8 cellular contexts compared by ENCODE assay signal in genomic region chr16:3960049-3960809, GRCh38.
DNase-seq lines count a peak whose midpoint lies in the region; ATAC-seq, FAIRE-seq and TF ChIP-seq lines count a peak whose summit lies in the region.

No MANE protein-coding gene starts in this region.

- no peak overlapping the region for H2AK5ac ChIP-seq in mesenchymal stem cell (ENCODE audit: low read length, severe bottlenecking)

- no peak for FAIRE-seq in astrocyte (lab: Jason Lieb, UNC)

- TF ChIP-seq CTCF in heart left ventricle (IDR thresholded peaks at IDR 0.05) (no peak), astrocyte (IDR thresholded peaks at IDR 0.05; ENCODE audit: insufficient read depth, low read depth, low read length) (no peak), SK-N-SH (IDR thresholded peaks at IDR 0.05) (no peak)

- ATAC-seq in heart left ventricle: peak in 2 of 4 donors; percentile 13 to 22
- ATAC-seq in Right ventricle myocardium inferior: no peak
- no peak for ATAC-seq in HG03139 (IDR thresholded peaks at IDR 0.05; ENCODE audit: unreplicated experiment)

- H2AFZ ChIP-seq in astrocyte (ENCODE audit: low read depth, low read length) (no peak overlapping the region), mesenchymal stem cell (ENCODE audit: low read depth, low read length) (no peak overlapping the region), SK-N-SH (ENCODE audit: low read depth) (no peak overlapping the region)

- H3K27me3 ChIP-seq in heart left ventricle (no peaks in the 10 kb centered on the region), astrocyte (ENCODE audit: insufficient read depth, low read length) (peaks cover 11% of the 10 kb centered on the region), mesenchymal stem cell (ENCODE audit: control insufficient read depth in 1 of 2, insufficient read depth in 1 of 2, low read length in 2 of 2) (peaks cover 0 to 4% of the 10 kb centered on the region in 2 experiments), SK-N-SH (ENCODE audit: insufficient read depth) (peaks cover 5% of the 10 kb centered on the region)

- peaks cover 2% of the 10 kb centered on the region for H3K27me3 Mint-ChIP-seq in astrocyte (ENCODE audit: low read depth, unreplicated experiment)

- H4K20me1 ChIP-seq in astrocyte (ENCODE audit: insufficient read depth, low read length): no peaks in the 10 kb centered on the region
- H4K20me1 ChIP-seq in SK-N-SH (ENCODE audit: insufficient read depth): no peaks in the 10 kb centered on the region

- H3K79me2 ChIP-seq in astrocyte (ENCODE audit: insufficient read depth, low read length) (no peaks in the 10 kb centered on the region), SK-N-SH (ENCODE audit: insufficient read depth) (no peaks in the 10 kb centered on the region)

- H2BK12ac ChIP-seq in mesenchymal stem cell (ENCODE audit: low read length in 2 of 2): no peak overlapping the region

- intact Hi-C loops in heart left ventricle (cut with DNase I): loop anchor here in 1 of 10 donors (1.0 kb wide), 1 partner anchor 21 kb away; no protein-coding TSS in a partner anchor
- intact Hi-C loops in Right ventricle myocardium inferior (cut with DNase I): no loop called here

- no peak for TF ChIP-seq EP300 in SK-N-SH (IDR thresholded peaks at IDR 0.05; ENCODE audit: borderline replicate concordance in 1 of 2, low read depth in 1 of 2, low read length in 1 of 2)

- H3K23ac ChIP-seq in mesenchymal stem cell (ENCODE audit: low read length in 2 of 2): no peak overlapping the region

- 49 to 61% (median 57%) methylated on average over 19 of the region's 19 CpGs for WGBS in heart left ventricle, 4 donors
- WGBS in mesenchymal stem cell: 94% methylated on average over 18 of the region's 19 CpGs
- 69% methylated on average over 18 of the region's 19 CpGs for WGBS in SK-N-SH (ENCODE audit: low lambda C conversion rate)

- no peak overlapping the region for H4K91ac ChIP-seq in mesenchymal stem cell (ENCODE audit: low read length)

- no peaks in the 10 kb centered on the region for H3K79me1 ChIP-seq in mesenchymal stem cell (replicated peaks; ENCODE audit: low read length, poor library complexity, severe bottlenecking)

- no peak overlapping the region for H2BK15ac ChIP-seq in mesenchymal stem cell (ENCODE audit: low read depth, poor library complexity, severe bottlenecking)

- H3K9ac ChIP-seq in astrocyte (ENCODE audit: low read length): peak overlapping the region; percentile 68
- H3K9ac ChIP-seq in mesenchymal stem cell (ENCODE audit: low read length): peak overlapping the region; percentile 94
- H3K9ac ChIP-seq in SK-N-SH: no peak overlapping the region

- no peak overlapping the region for H3K14ac ChIP-seq in mesenchymal stem cell (ENCODE audit: low read length in 2 of 2)

- H3K9me3 ChIP-seq in heart left ventricle: no peaks in the 10 kb centered on the region
- H3K9me3 ChIP-seq in astrocyte (ENCODE audit: insufficient read depth, low read depth, low read length): no peaks in the 10 kb centered on the region
- no peaks in the 10 kb centered on the region for H3K9me3 ChIP-seq in mesenchymal stem cell (ENCODE audit: control insufficient read depth, low read length)
- H3K9me3 ChIP-seq in SK-N-SH: no peaks in the 10 kb centered on the region

- H3K27ac ChIP-seq in heart left ventricle (peak overlapping the region; percentile 49 to 84 (median 70)), astrocyte (ENCODE audit: low read depth, low read length) (peak overlapping the region; percentile 57), mesenchymal stem cell (ENCODE audit: low read length, poor library complexity, severe bottlenecking) (peak overlapping the region; percentile 76), SK-N-SH (ENCODE audit: low read depth in 2 of 2, low read length in 1 of 2) (no peak overlapping the region)

- H3K4me3 ChIP-seq in heart left ventricle (peak overlapping the region; percentile 12 to 59 (median 48)), astrocyte (ENCODE audit: insufficient read depth, low read depth, low read length) (peak overlapping the region; percentile 62), mesenchymal stem cell (ENCODE audit: insufficient read depth in 1 of 2, low read depth in 1 of 2, low read length in 2 of 2) (peak overlapping the region in 1 of 2 experiments; percentile 76), SK-N-SH (ENCODE audit: low read depth in 2 of 2, low read length in 1 of 2) (no peak overlapping the region)

- DNase-seq in heart left ventricle (no peak), Right ventricle myocardium inferior (ENCODE audit: missing footprints) (no peak), astrocyte (ENCODE audit: low read depth) (no peak), mesenchymal stem cell (no peak), NCI-H187 treated with DMSO at 0.1 percent for 48 hours (lab: John Stamatoyannopoulos, UW) (no peak), SK-N-SH (no peak)
- DNase-seq in activated CD4-positive, CD25-positive, alpha-beta regulatory T cell (lab: John Stamatoyannopoulos, UW): no peak

- no peak overlapping the region for H2BK5ac ChIP-seq in mesenchymal stem cell (ENCODE audit: low read depth, low read length, poor library complexity, severe bottlenecking)

- peaks cover 5% of the 10 kb centered on the region for H3K36me3 Mint-ChIP-seq in astrocyte (ENCODE audit: low read depth, unreplicated experiment)

- H3F3A ChIP-seq in SK-N-SH (replicated peaks; ENCODE audit: insufficient read depth): no peaks in the 10 kb centered on the region

- no peak for TF ChIP-seq POLR2A in heart left ventricle (IDR thresholded peaks at IDR 0.05)

- POLR2A ChIA-PET in SK-N-SH (lab: Yijun Ruan, JAX): no interaction called here

- no peak overlapping the region for H3K4me3 Mint-ChIP-seq in astrocyte (ENCODE audit: unreplicated experiment)

- H3K4me1 ChIP-seq in heart left ventricle (peaks cover 0 to 51% (median 38%) of the 10 kb centered on the region in 12 donors), astrocyte (ENCODE audit: insufficient read depth, low read length) (peaks cover 13% of the 10 kb centered on the region), mesenchymal stem cell (ENCODE audit: control insufficient read depth, insufficient read depth, low read depth, low read length) (peaks cover 12% of the 10 kb centered on the region), SK-N-SH (ENCODE audit: control insufficient read depth in 1 of 2, insufficient read depth in 2 of 2, low read depth in 1 of 2, low read length in 1 of 2) (peaks cover 0 to 5% of the 10 kb centered on the region in 2 experiments; a peak in 1 of 4 replicates)

- no peak overlapping the region for H4K8ac ChIP-seq in mesenchymal stem cell (ENCODE audit: low read length)

- peaks cover 3% of the 10 kb centered on the region for H3K9me3 Mint-ChIP-seq in astrocyte (ENCODE audit: unreplicated experiment)

- H3K4me1 Mint-ChIP-seq in astrocyte (ENCODE audit: low read depth, unreplicated experiment): peaks cover 20% of the 10 kb centered on the region

- no peak overlapping the region for H3K4ac ChIP-seq in mesenchymal stem cell (ENCODE audit: low read depth in 1 of 2, low read length in 2 of 2)

- H3K4me2 ChIP-seq in astrocyte (ENCODE audit: low read length) (peak overlapping the region; percentile 81), mesenchymal stem cell (ENCODE audit: low read length, poor library complexity, severe bottlenecking) (peak overlapping the region; percentile 82), SK-N-SH (no peak overlapping the region)

- H3K27ac Mint-ChIP-seq in astrocyte (ENCODE audit: unreplicated experiment): peak overlapping the region; percentile 78

- no peak overlapping the region for H3K18ac ChIP-seq in mesenchymal stem cell (ENCODE audit: low read depth in 1 of 2, low read length in 2 of 2)

- no peaks in the 10 kb centered on the region for H3K36me3 ChIP-seq in heart left ventricle
- H3K36me3 ChIP-seq in astrocyte (ENCODE audit: insufficient read depth, low read length): no peaks in the 10 kb centered on the region
- H3K36me3 ChIP-seq in mesenchymal stem cell (ENCODE audit: control insufficient read depth in 1 of 2, insufficient read depth in 2 of 2, low read depth in 1 of 2, low read length in 2 of 2): peaks cover 4 to 7% of the 10 kb centered on the region in 2 experiments
- no peaks in the 10 kb centered on the region for H3K36me3 ChIP-seq in SK-N-SH (replicated peaks in 1 of 2; ENCODE audit: control insufficient read depth in 1 of 2, insufficient read depth in 2 of 2, low read length in 1 of 2)

- no peak for TF ChIP-seq RAD21 in SK-N-SH (IDR thresholded peaks at IDR 0.05; ENCODE audit: low read length)

- no peak overlapping the region for H2BK120ac ChIP-seq in mesenchymal stem cell (ENCODE audit: low read depth, low read length)

- CTCF ChIA-PET in SK-N-SH (lab: Yijun Ruan, JAX): interaction anchor here (0.7 to 1.6 kb wide), 4 partner anchors 21 to 270 kb away, joined by 3 to 6 read pairs (median 3); no protein-coding TSS in a partner anchor

- no peaks in the 10 kb centered on the region for H3K9me2 ChIP-seq in SK-N-SH

TF ChIP-seq in SK-N-SH, 30 proteins besides CTCF, POLR2A, EP300 and RAD21 (continues in another document):
- TF ChIP-seq POLR2AphosphoS5 (IDR thresholded peaks at IDR 0.05; ENCODE audit: low read depth, low read length) (no peak), ELF1 (IDR thresholded peaks at IDR 0.05) (no peak), RFX5 (IDR thresholded peaks at IDR 0.05; ENCODE audit: low read length) (no peak), GATA2 (CRISPR knock-in tag; IDR thresholded peaks at IDR 0.05) (no peak), USF2 (IDR thresholded peaks at IDR 0.05; ENCODE audit: borderline replicate concordance, low read depth, low read length) (no peak), RCOR1 (IDR thresholded peaks at IDR 0.05; ENCODE audit: low read length) (no peak)
- TF ChIP-seq, protein P1, sequence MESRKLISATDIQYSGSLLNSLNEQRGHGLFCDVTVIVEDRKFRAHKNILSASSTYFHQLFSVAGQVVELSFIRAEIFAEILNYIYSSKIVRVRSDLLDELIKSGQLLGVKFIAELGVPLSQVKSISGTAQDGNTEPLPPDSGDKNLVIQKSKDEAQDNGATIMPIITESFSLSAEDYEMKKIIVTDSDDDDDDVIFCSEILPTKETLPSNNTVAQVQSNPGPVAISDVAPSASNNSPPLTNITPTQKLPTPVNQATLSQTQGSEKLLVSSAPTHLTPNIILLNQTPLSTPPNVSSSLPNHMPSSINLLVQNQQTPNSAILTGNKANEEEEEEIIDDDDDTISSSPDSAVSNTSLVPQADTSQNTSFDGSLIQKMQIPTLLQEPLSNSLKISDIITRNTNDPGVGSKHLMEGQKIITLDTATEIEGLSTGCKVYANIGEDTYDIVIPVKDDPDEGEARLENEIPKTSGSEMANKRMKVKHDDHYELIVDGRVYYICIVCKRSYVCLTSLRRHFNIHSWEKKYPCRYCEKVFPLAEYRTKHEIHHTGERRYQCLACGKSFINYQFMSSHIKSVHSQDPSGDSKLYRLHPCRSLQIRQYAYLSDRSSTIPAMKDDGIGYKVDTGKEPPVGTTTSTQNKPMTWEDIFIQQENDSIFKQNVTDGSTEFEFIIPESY (IDR thresholded peaks at IDR 0.05; ENCODE audit: borderline replicate concordance, low read depth): no peak

Comparison
In these comparisons a context has a peak if more than half of its experiments do, and no peak if none do; other contexts are left out.
1. H3K27ac ChIP-seq: peak in heart left ventricle (12 of 12), astrocyte (single experiment) and mesenchymal stem cell (single experiment); none in SK-N-SH (0 of 2).
2. H3K4me3 ChIP-seq: peak in heart left ventricle (12 of 12) and astrocyte (single experiment); none in SK-N-SH (0 of 2).